In the genomic region with DNA sequence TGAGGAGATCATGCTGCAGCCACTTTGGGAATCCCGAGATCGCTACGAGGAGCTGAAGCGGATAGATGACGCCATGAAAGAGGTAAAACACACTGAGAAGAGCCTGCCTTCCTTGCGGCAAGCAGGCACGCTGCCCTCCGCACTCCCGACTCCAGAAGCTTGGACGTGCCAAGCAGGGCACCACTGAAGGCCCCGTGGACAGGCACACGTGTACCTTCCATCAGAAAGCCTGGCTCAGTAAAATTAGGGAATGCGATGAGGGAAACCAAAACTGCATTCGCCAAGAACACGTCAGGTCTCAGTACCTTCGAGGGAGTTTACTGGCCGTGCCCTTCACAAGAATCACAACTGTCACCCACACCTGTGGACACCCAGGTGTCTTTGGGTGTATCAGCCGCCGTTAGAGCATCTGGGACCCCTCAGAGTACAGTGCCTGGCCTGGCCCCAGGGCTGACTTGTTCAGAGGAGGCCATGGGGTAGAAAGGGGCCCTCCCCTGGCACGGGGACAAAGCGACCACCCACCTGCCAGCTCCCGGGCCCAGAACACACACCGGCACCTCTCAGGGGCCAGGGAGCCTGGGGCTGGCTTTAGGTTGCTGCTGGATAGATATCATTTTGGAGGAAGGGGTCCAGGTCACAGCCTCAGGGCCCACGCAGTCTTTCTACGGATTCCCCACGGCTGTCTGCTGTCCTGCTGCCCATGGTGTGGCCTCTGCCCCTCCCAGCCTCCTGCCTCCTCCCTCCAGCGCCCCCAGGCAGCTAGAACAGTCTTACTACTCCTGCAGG, we compare ENCODE assay signal across 21 cellular contexts.
A peak's percentile ranks its signal among the peaks of the same experiment; 100 is the strongest.
DNase-seq lines count a peak whose midpoint lies in the region; TF ChIP-seq lines count a peak whose summit lies in the region.
"Had no signal": no experiment of that assay in that cellular context is flagged by ENCODE, and none has a peak within 500 bp of the region (broad histone marks: within the 10 kb centered on the region; RNA-seq: fewer than 3 reads in every experiment).

No MANE protein-coding gene starts in this region.

- H3K27me3 ChIP-seq in WERI-Rb-1 (ENCODE audit: insufficient read depth, low read depth, severe bottlenecking), result no peaks in the 10 kb centered on the region
- H3K27me3 ChIP-seq in endodermal cell (ENCODE audit: control insufficient read depth, insufficient read depth, low read length, poor library complexity, severe bottlenecking), result no peaks in the 10 kb centered on the region
- H3K27me3 ChIP-seq: BE2C had no signal

- H3K36me3 Mint-ChIP-seq in endodermal cell (ENCODE audit: low read depth) (peaks cover 73% of the 10 kb centered on the region), nephron progenitor cell (ENCODE audit: low read depth) (peaks cover 71% of the 10 kb centered on the region)
- H3K36me3 Mint-ChIP-seq: IgD-negative memory B cell had no signal

- DNase-seq in WERI-Rb-1, result no peak
- DNase-seq in endodermal cell, result no peak
- no peak for DNase-seq in nephron progenitor cell
- DNase-seq in glomerular visceral epithelial cell (ENCODE audit: extremely low spot score), result no peak
- DNase-seq in T1000 (lab: John Stamatoyannopoulos, UW), result no peak
- DNase-seq in SW 1271 (lab: John Stamatoyannopoulos, UW), result no peak
- DNase-seq in foreskin fibroblast, result no peak
- DNase-seq: ACHN; BE2C; C1 segment of cervical spinal cord; CD4-positive, CD25-positive, alpha-beta regulatory T cell; CD8-positive, alpha-beta memory T cell; COR-L47; DMS 273 treated with DMSO at 0.1 percent for 48 hours; DMS53; DND-41; EL; GM23248; HFFc6 had no signal

- 96 to 98% methylated on average over 22 to 27 of the region's 27 CpGs for WGBS in endodermal cell (ENCODE audit: insufficient coverage in 1 of 2, insufficient read length in 1 of 2), 2 experiments

- peak overlapping the region; percentile 70 for H3K27ac Mint-ChIP-seq in endodermal cell
- H3K27ac Mint-ChIP-seq in nephron progenitor cell, result peak overlapping the region; percentile 83
- H3K27ac Mint-ChIP-seq: CD8-positive, alpha-beta memory T cell; HFFc6; IgD-negative memory B cell had no signal

- H3K27ac ChIP-seq in WERI-Rb-1, result peak overlapping the region; percentile 4; the same call in 1 of the 2 replicates
- no peak overlapping the region for H3K27ac ChIP-seq in endodermal cell (ENCODE audit: low read depth, low read length)
- H3K27ac ChIP-seq: GM23248 had no signal

- no peaks in the 10 kb centered on the region for H3K4me1 Mint-ChIP-seq in endodermal cell
- peaks cover 14% of the 10 kb centered on the region for H3K4me1 Mint-ChIP-seq in nephron progenitor cell
- H3K4me1 Mint-ChIP-seq: CD4-positive, CD25-positive, alpha-beta regulatory T cell; CD8-positive, alpha-beta memory T cell; IgD-negative memory B cell had no signal

- H3K36me3 ChIP-seq in WERI-Rb-1 (peaks cover 98% of the 10 kb centered on the region), endodermal cell (ENCODE audit: control insufficient read depth, insufficient read depth, low read length) (peaks cover 64% of the 10 kb centered on the region)

- no peak overlapping the region for H3K4me3 ChIP-seq in WERI-Rb-1 (ENCODE audit: low read depth, low read length)
- no peak overlapping the region for H3K4me3 ChIP-seq in endodermal cell (ENCODE audit: low read length)
- H3K4me3 ChIP-seq in foreskin fibroblast (ENCODE audit: low read depth in 1 of 2, low read length in 2 of 2), result no peak overlapping the region
- H3K4me3 ChIP-seq: GM12878, GM23248 had no signal

- H3K27me3 Mint-ChIP-seq in endodermal cell (ENCODE audit: insufficient read depth) (no peaks in the 10 kb centered on the region), nephron progenitor cell (ENCODE audit: low read depth, poor library complexity) (no peaks in the 10 kb centered on the region)
- H3K27me3 Mint-ChIP-seq: CD4-positive, CD25-positive, alpha-beta regulatory T cell had no signal

- TF ChIP-seq CTCF in WERI-Rb-1 (IDR thresholded peaks at IDR 0.05; ENCODE audit: low read depth, low read length) (no peak), endodermal cell (conservative IDR thresholded peaks at IDR 0.05) (no peak), nephron progenitor cell (IDR thresholded peaks at IDR 0.05) (no peak), foreskin fibroblast (IDR thresholded peaks at IDR 0.05; ENCODE audit: low read depth, low read length) (no peak)

- H3K4me3 Mint-ChIP-seq in endodermal cell, result no peak overlapping the region
- H3K4me3 Mint-ChIP-seq in nephron progenitor cell, result no peak overlapping the region
- H3K4me3 Mint-ChIP-seq: CD4-positive, CD25-positive, alpha-beta regulatory T cell; CD8-positive, alpha-beta memory T cell; HFFc6; IgD-negative memory B cell had no signal

- H3K9me3 Mint-ChIP-seq in endodermal cell, result peaks cover 9% of the 10 kb centered on the region
- H3K9me3 Mint-ChIP-seq in nephron progenitor cell, result peaks cover 15% of the 10 kb centered on the region
- H3K9me3 Mint-ChIP-seq: CD4-positive, CD25-positive, alpha-beta regulatory T cell; CD8-positive, alpha-beta memory T cell; IgD-negative memory B cell had no signal

- H3K9ac ChIP-seq in endodermal cell (ENCODE audit: extremely low read depth, low read length, poor library complexity, severe bottlenecking), result no peak overlapping the region
- H3K9ac ChIP-seq: GM23248 had no signal

- no peaks in the 10 kb centered on the region for H3K4me1 ChIP-seq in endodermal cell (ENCODE audit: control insufficient read depth, insufficient read depth, low read length)
- H3K4me1 ChIP-seq: BE2C had no signal

- H3K9me3 ChIP-seq in WERI-Rb-1 (ENCODE audit: severe bottlenecking) (peaks cover 7% of the 10 kb centered on the region), endodermal cell (ENCODE audit: control insufficient read depth, low read length) (no peaks in the 10 kb centered on the region)
- H3K9me3 ChIP-seq: BE2C had no signal
